17 cellular contexts compared by ENCODE assay signal in genomic region chr2:96423281-96423680, GRCh38.
"Had no signal": no experiment of that assay in that cellular context is flagged by ENCODE, and none has a peak within 500 bp of the region (broad histone marks: within the 10 kb centered on the region; RNA-seq: fewer than 3 reads in every experiment).

No MANE protein-coding gene starts in this region.

- H3K27ac ChIP-seq: esophagus muscularis mucosa, left lung, transverse colon, WERI-Rb-1 had no signal

- DNase-seq: activated CD4-positive, alpha-beta T cell treated with anti-CD3 and anti-CD28 coated beads for 36 hours; activated CD8-positive, alpha-beta memory T cell treated with anti-CD3 and anti-CD28 coated beads, Interleukin-2, amount 50 U/mL, for 4 hours; activated CD8-positive, alpha-beta T cell treated with anti-CD3 and anti-CD28 coated beads for 36 hours; activated gamma-delta T cell treated with Interleukin-2 at 50 U/mL for 16 hours; activated naive CD8-positive, alpha-beta T cell treated with anti-CD3 and anti-CD28 coated beads for 36 hours; activated T-cell treated with anti-CD3 and anti-CD28 coated beads, Interleukin-2, amount 50 U/mL, for 72 hours; endodermal cell; heart left ventricle; left lung; stimulated activated CD4-positive, alpha-beta T cell treated with anti-CD3 and anti-CD28 coated beads, Interleukin-2, amount 100 ng/mL, for 24 hours; stimulated activated naive B cell treated with anti-CD40 and anti-IgM and Interleukin-4, amounts not matched to agents 10 μg/mL and 1 μg/mL and 100 μg/mL, for 72 hours; T-helper 1 cell; transverse colon; WERI-Rb-1 had no signal

- H3K4me1 ChIP-seq: left lung, transverse colon had no signal

- H3K4me3 Mint-ChIP-seq: activated CD4-positive, alpha-beta T cell treated with anti-CD3 and anti-CD28 coated beads for 36 hours; activated CD8-positive, alpha-beta T cell treated with anti-CD3 and anti-CD28 coated beads for 36 hours; activated naive CD8-positive, alpha-beta T cell treated with anti-CD3 and anti-CD28 coated beads for 36 hours; activated T-cell treated with anti-CD3 and anti-CD28 coated beads, Interleukin-2, amount 50 U/mL, for 72 hours; endodermal cell; memory B cell; stimulated activated naive B cell treated with anti-CD40 and anti-IgM and Interleukin-4, amounts not matched to agents 10 μg/mL and 1 μg/mL and 100 μg/mL, for 72 hours had no signal

- H3K4me3 ChIP-seq: esophagus muscularis mucosa, heart left ventricle, left lung, transverse colon had no signal

- H3K36me3 ChIP-seq: esophagus muscularis mucosa, heart left ventricle, left lung, transverse colon, WERI-Rb-1 had no signal

- H3K9me3 ChIP-seq: left lung, transverse colon had no signal

- H3K27me3 ChIP-seq: heart left ventricle, left lung had no signal

- ATAC-seq: activated CD4-positive, alpha-beta T cell treated with anti-CD3 and anti-CD28 coated beads for 36 hours; activated CD8-positive, alpha-beta T cell treated with anti-CD3 and anti-CD28 coated beads for 36 hours; activated T-cell treated with anti-CD3 and anti-CD28 coated beads, Interleukin-2, amount 50 U/mL, for 72 hours; heart left ventricle; left lung; stimulated activated naive B cell treated with anti-CD40 and anti-IgM and Interleukin-4, amounts not matched to agents 10 μg/mL and 1 μg/mL and 100 μg/mL, for 72 hours had no signal

- H3K36me3 Mint-ChIP-seq: activated naive CD8-positive, alpha-beta T cell treated with anti-CD3 and anti-CD28 coated beads for 36 hours; stimulated activated naive B cell treated with anti-CD40 and anti-IgM and Interleukin-4, amounts not matched to agents 10 μg/mL and 1 μg/mL and 100 μg/mL, for 72 hours had no signal

- H3K9me3 Mint-ChIP-seq: activated CD8-positive, alpha-beta T cell treated with anti-CD3 and anti-CD28 coated beads for 36 hours had no signal

- H3K4me1 Mint-ChIP-seq: endodermal cell; memory B cell; stimulated activated naive B cell treated with anti-CD40 and anti-IgM and Interleukin-4, amounts not matched to agents 10 μg/mL and 1 μg/mL and 100 μg/mL, for 72 hours had no signal

- H3K27ac Mint-ChIP-seq: activated CD4-positive, alpha-beta T cell treated with anti-CD3 and anti-CD28 coated beads for 36 hours; activated CD8-positive, alpha-beta T cell treated with anti-CD3 and anti-CD28 coated beads for 36 hours; activated naive CD8-positive, alpha-beta T cell treated with anti-CD3 and anti-CD28 coated beads for 36 hours; activated T-cell treated with anti-CD3 and anti-CD28 coated beads, Interleukin-2, amount 50 U/mL, for 72 hours; endodermal cell; memory B cell; progenitor cell of endocrine pancreas; stimulated activated naive B cell treated with anti-CD40 and anti-IgM and Interleukin-4, amounts not matched to agents 10 μg/mL and 1 μg/mL and 100 μg/mL, for 72 hours had no signal
